8 cellular contexts compared by ENCODE assay signal in the genomic region with DNA sequence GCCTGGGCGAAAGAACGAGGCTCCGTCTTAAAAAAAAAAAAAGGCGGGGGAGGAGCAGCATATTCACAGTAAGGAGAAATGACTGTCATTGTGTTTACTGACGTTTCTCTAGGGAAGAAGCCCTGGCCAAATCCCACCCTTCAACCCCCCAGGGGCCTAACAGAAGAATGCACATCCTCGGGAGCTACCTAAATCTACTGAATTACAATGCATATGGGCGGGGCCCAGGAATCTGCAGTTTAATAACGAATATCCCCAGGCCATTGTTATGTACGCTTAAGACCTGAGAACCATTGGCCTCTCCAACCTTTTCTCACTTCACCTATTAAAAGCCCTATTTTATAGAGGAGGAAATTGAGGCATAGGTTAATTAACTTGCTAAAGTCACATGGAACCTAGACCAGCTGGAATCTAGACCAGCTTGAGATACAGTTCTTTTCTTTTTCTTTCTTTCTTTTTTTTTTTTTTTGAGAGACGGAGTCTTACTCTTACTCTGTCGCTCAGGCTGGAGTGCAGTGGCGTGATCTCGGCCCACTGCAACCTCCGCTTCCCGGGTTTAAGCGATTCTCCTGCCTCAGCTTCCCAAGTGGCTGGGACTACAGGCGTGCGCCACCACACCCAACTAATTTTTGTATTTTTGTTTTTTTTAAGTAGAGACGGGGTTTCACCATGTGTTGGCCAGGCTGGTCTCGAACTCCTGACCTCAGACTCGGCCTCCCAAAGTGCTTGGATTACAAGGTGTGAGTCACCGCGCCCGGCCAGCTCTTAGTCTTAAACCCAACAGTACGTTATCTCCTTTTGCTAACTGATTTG. TPM values are rescaled to one million over a fixed set of nuclear protein-coding genes. Genes with fewer than 3 reads are reported as not detected.
DNase-seq lines count a peak whose midpoint lies in the region; ATAC-seq and TF ChIP-seq lines count a peak whose summit lies in the region.

No MANE protein-coding gene starts in this region.

- H3K4me1 ChIP-seq in SJSA1 (replicated peaks) (peaks cover 3% of the 10 kb centered on the region; the same call in 1 of the 2 replicates), gastrocnemius medialis (peaks cover 7 to 12% of the 10 kb centered on the region in 2 donors)

- TF ChIP-seq POLR2A in gastrocnemius medialis (IDR thresholded peaks at IDR 0.05) = no peak

- no peak for DNase-seq in GM12864 (ENCODE audit: low read depth)
- DNase-seq in SJSA1 (ENCODE audit: low read depth in 1 of 2, low spot score in 2 of 2) = peak in 1 of 2 experiments; percentile 47
- DNase-seq in fibroblast of the aortic adventitia (ENCODE audit: low read depth) = no peak
- DNase-seq in gastrocnemius medialis = no peak
- no peak for DNase-seq in A172 (ENCODE audit: low spot score)
- DNase-seq in left lobe of liver (ENCODE audit: low spot score) = no peak
- no peak for DNase-seq in SKM-1 (lab: John Stamatoyannopoulos, UW; ENCODE audit: unreplicated experiment)
- no peak for DNase-seq in NCI-H2196 treated with DMSO at 0.1 percent for 48 hours (lab: John Stamatoyannopoulos, UW; ENCODE audit: unreplicated experiment)

- TF ChIP-seq CTCF in GM12864 (IDR thresholded peaks at IDR 0.05; ENCODE audit: low read depth, low read length, missing control alignments) = no peak
- TF ChIP-seq CTCF in fibroblast of the aortic adventitia (IDR thresholded peaks at IDR 0.05; ENCODE audit: insufficient read depth, low read length) = no peak
- no peak for TF ChIP-seq CTCF in gastrocnemius medialis (IDR thresholded peaks at IDR 0.05 in 4 of 5, conservative IDR thresholded peaks at IDR 0.05 in 1 of 5)

- intact Hi-C loops in gastrocnemius medialis (cut with DNase I; ENCODE audit: low total_unique reads) = no loop called here

- in situ Hi-C loops in gastrocnemius medialis (cut with MboI; ENCODE audit: low sequenced_read_pairs in 4 of 4) = loop anchor here in 2 of 4 donors (25.0 kb wide), 1 partner anchor 1822 kb away; the partner anchor contains the start of gene MMADHC (in 2 of the 2)

- H3K27me3 ChIP-seq in SJSA1 (replicated peaks) = no peaks in the 10 kb centered on the region
- no peaks in the 10 kb centered on the region for H3K27me3 ChIP-seq in gastrocnemius medialis

- ATAC-seq in gastrocnemius medialis = no peak
- no peak for ATAC-seq in left lobe of liver

- no peaks in the 10 kb centered on the region; the same call in 1 of the 2 replicates for H3K9me3 ChIP-seq in SJSA1 (replicated peaks)
- H3K9me3 ChIP-seq in gastrocnemius medialis = no peaks in the 10 kb centered on the region

- H3K36me3 ChIP-seq in SJSA1 = peaks cover 37% of the 10 kb centered on the region
- peaks cover 0 to 25% of the 10 kb centered on the region in 2 donors for H3K36me3 ChIP-seq in gastrocnemius medialis

- H3K27ac ChIP-seq in SJSA1 (peak overlapping the region; percentile 91), gastrocnemius medialis (peak overlapping the region; percentile 90 to 95 (median 95))

- peak overlapping the region; percentile 97; the same call in 1 of the 2 replicates for H3K4me3 ChIP-seq in GM12864 (ENCODE audit: low read depth, low read length)
- H3K4me3 ChIP-seq in SJSA1 = peak overlapping the region; percentile 78
- peak overlapping the region; percentile 96 for H3K4me3 ChIP-seq in fibroblast of the aortic adventitia (ENCODE audit: low read depth, low read length)
- peak overlapping the region; percentile 81 to 93 (median 87) for H3K4me3 ChIP-seq in gastrocnemius medialis

RNA-seq across cellular contexts. Expression of gene RIF1, which starts 0.7 kb away (rescaled TPM):
- 48.1 and 52.4 TPM in 2 replicates for total RNA-seq in SJSA1 (2014; rRNA removed; shearing (Covaris generic))
- 66.7 and 122 TPM in 2 replicates for total RNA-seq in fibroblast of the aortic adventitia (ENCODE audit: low replicate concordance)
- total RNA-seq in gastrocnemius medialis = 10 to 100 TPM; 22.6 to 28.7 (median 25.7) TPM
- 48.6 and 64.2 TPM in 2 replicates for total RNA-seq in A172 (2014; rRNA removed; shearing (Covaris generic))
- total RNA-seq in left lobe of liver = 12.1 TPM

RNA-seq across cellular contexts. Expression of gene TNFAIP6, which starts 51.6 kb away (rescaled TPM):
- 1.3 and 1.5 TPM in 2 replicates for total RNA-seq in SJSA1 (2014; rRNA removed; shearing (Covaris generic))
- 47.3 and 51.9 TPM in 2 replicates for total RNA-seq in fibroblast of the aortic adventitia (ENCODE audit: low replicate concordance)
- 1 to 10 TPM in 2 of 4 donors, under 1 TPM in 1, not detected in 1; 0.88 to 2.4 (median 1.9) TPM for total RNA-seq in gastrocnemius medialis
- 0.21 and 2.0 TPM in 2 replicates for total RNA-seq in A172 (2014; rRNA removed; shearing (Covaris generic))
- total RNA-seq in left lobe of liver = not detected

Comparison
In these comparisons a context has a peak if more than half of its experiments do, and no peak if none do; other contexts are left out.
1. RNA of gene TNFAIP6, which starts 51.6 kb away (total RNA-seq): 47.3 to 51.9 TPM in fibroblast of the aortic adventitia; 0.88 to 2.4 TPM in gastrocnemius medialis, 1.3 to 1.5 TPM in SJSA1, 0.21 to 2.0 TPM in A172 and not detected in left lobe of liver (single experiment); every median in the first group is over 10 times any median in the second.
2. Peak in every context shown above with its lines, with median percentiles within 50 percentile points of each other: H3K4me3 ChIP-seq.